Comparison of ENCODE assay signal across 15 cellular contexts in the genomic region with DNA sequence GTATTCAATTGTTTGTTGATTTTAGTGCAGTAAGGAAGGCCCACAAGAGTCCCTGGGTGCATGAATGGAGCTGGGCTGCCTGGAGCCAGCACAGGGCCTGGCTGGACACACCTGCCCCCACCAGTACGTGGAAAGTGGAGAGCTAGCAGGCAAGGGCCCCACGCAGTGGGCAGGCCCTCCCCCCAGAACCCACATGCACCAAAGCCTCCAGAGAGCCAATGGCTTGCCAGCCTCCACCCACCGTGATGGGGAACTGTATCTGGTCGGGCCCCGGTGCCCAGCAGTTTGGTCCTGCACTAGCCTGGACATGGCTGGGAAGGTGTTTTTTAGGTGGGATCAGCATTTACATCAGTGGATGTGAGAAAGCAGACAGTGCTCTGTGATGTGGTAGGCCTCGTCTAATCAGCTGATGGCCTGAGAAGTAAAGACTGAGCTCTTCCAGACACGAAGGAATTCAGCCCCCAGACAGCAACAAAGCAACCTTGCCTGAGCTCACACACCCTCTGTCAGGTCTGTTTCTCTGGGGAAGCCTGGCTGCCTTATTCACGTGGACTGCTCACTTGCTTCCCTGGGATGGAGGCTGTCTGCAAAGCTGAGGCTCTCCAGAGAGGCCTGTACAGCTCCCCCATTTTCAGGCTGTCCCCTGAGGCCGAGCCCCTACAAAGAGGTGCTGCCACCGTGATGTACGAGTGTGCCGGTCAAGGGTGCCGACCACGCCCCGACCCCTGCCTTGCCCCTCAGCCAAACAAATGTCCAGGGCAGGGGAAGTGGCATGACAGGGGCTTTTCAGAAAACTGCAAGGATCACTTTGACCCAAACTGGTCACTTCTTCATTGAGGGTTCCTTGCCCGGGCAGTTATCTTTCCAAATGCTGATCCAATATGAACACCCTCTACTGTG. TPM values are rescaled to one million over a fixed set of nuclear protein-coding genes. Genes with fewer than 3 reads are reported as not detected.
DNase-seq lines count a peak whose midpoint lies in the region; TF ChIP-seq lines count a peak whose summit lies in the region.
"Had no signal": no experiment of that assay in that cellular context is flagged by ENCODE, and none has a peak within 500 bp of the region (broad histone marks: within the 10 kb centered on the region; RNA-seq: fewer than 3 reads in every experiment).

No MANE protein-coding gene starts in this region.

- no peak overlapping the region for H3K27ac ChIP-seq in H9 (ENCODE audit: insufficient read length, low read depth, low read length)
- H3K27ac ChIP-seq in stomach: peak overlapping the region in 3 of 5 donors; percentile 33 to 48 (median 38)
- H3K27ac ChIP-seq: RWPE1, SJSA1 had no signal

- H3K27ac Mint-ChIP-seq in H9 (peak overlapping the region in 2 of 3 experiments; percentile 81 to 87; a peak in 3 of 7 replicates), chondrocyte (ENCODE audit: unreplicated experiment) (no peak overlapping the region), neural crest cell (ENCODE audit: unreplicated experiment) (peak overlapping the region; percentile 62)

- H3K79me1 ChIP-seq in H9 (ENCODE audit: insufficient read depth, low read depth, low read length, poor library complexity, severe bottlenecking): peaks cover 2% of the 10 kb centered on the region

- no peak overlapping the region for H3K4me3 ChIP-seq in stomach
- H3K4me3 ChIP-seq: HAP-1, SJSA1 had no signal

- H3K23me2 ChIP-seq in H9 (ENCODE audit: insufficient read length, low read depth, low read length, poor library complexity, severe bottlenecking): no peaks in the 10 kb centered on the region

- H3K36me3 Mint-ChIP-seq in H9 (ENCODE audit: insufficient read depth in 1 of 3, low read depth in 3 of 3) (no peaks in the 10 kb centered on the region; a peak in 2 of 7 replicates), chondrocyte (ENCODE audit: low read depth) (no peaks in the 10 kb centered on the region), neural crest cell (ENCODE audit: low read depth) (no peaks in the 10 kb centered on the region)

- H3K4me3 Mint-ChIP-seq in H9 (no peak overlapping the region), chondrocyte (ENCODE audit: unreplicated experiment) (no peak overlapping the region), neural crest cell (no peak overlapping the region)

- no peak overlapping the region for H4K8ac ChIP-seq in H9 (replicated peaks; ENCODE audit: insufficient read length, low read depth, low read length)

- TF ChIP-seq EP300 in stomach (IDR thresholded peaks at IDR 0.05): no peak

- intact Hi-C loops in stomach (cut with DNase I; ENCODE audit: low total_unique reads): no loop called here

- H2BK120ac ChIP-seq in H9 (ENCODE audit: low read depth, low read length, poor library complexity, severe bottlenecking): no peak overlapping the region

- H2BK5ac ChIP-seq in H9 (ENCODE audit: insufficient read length, low read length): no peak overlapping the region

- H2BK15ac ChIP-seq in H9 (ENCODE audit: low read depth, low read length): no peak overlapping the region

- no peak overlapping the region for H4K5ac ChIP-seq in H9 (ENCODE audit: insufficient read length, low read depth, low read length)

- no peak for TF ChIP-seq POLR2A in stomach (IDR thresholded peaks at IDR 0.05)

- H3K4me1 ChIP-seq in H9 (ENCODE audit: insufficient read depth, low read length): peaks cover 3% of the 10 kb centered on the region
- H3K4me1 ChIP-seq in stomach: peaks cover 26 to 89% (median 49%) of the 10 kb centered on the region in 4 donors
- H3K4me1 ChIP-seq: BE2C, HAP-1 had no signal

- no peak overlapping the region for H3K18ac ChIP-seq in H9 (ENCODE audit: insufficient read length, low read depth, low read length)

- H3K4ac ChIP-seq in H9 (ENCODE audit: low read depth, low read length): no peak overlapping the region

- H3K27me3 ChIP-seq in H9 (ENCODE audit: insufficient read depth, low read length): no peaks in the 10 kb centered on the region
- H3K27me3 ChIP-seq in stomach: no peaks in the 10 kb centered on the region
- H3K27me3 ChIP-seq: BE2C, SJSA1 had no signal

- no peak overlapping the region for H3T11ph ChIP-seq in H9 (ENCODE audit: low read length)

- no peaks in the 10 kb centered on the region for H4K20me1 ChIP-seq in H9 (ENCODE audit: control insufficient read depth, insufficient read depth, insufficient read length)

- H2AFZ ChIP-seq in H9 (ENCODE audit: low read length): no peak overlapping the region

- no peak overlapping the region for H2BK12ac ChIP-seq in H9 (ENCODE audit: insufficient read length, low read depth, low read length)

- no peaks in the 10 kb centered on the region for H3K27me3 Mint-ChIP-seq in H9 (ENCODE audit: low read depth)
- no peaks in the 10 kb centered on the region for H3K27me3 Mint-ChIP-seq in chondrocyte (ENCODE audit: low read depth)
- peaks cover 11% of the 10 kb centered on the region for H3K27me3 Mint-ChIP-seq in neural crest cell (ENCODE audit: low read depth)

- H3K14ac ChIP-seq in H9 (ENCODE audit: insufficient read depth, low read length): no peak overlapping the region

- no peak overlapping the region for H2AK5ac ChIP-seq in H9 (ENCODE audit: insufficient read length, low read length)

- H2BK20ac ChIP-seq in H9 (ENCODE audit: low read depth, low read length, poor library complexity, severe bottlenecking): no peak overlapping the region

- H3K56ac ChIP-seq in H9 (ENCODE audit: insufficient read length, low read depth, low read length): no peak overlapping the region

- TF ChIP-seq CTCF in H9 (conservative IDR thresholded peaks at IDR 0.05): no peak
- no peak for TF ChIP-seq CTCF in chondrocyte (IDR thresholded peaks at IDR 0.05)
- no peak for TF ChIP-seq CTCF in neural crest cell (conservative IDR thresholded peaks at IDR 0.05)
- no peak for TF ChIP-seq CTCF in stomach (IDR thresholded peaks at IDR 0.05)

- no peak overlapping the region for H3K4me2 ChIP-seq in H9 (ENCODE audit: insufficient read depth, insufficient read length, low read length)

- no peaks in the 10 kb centered on the region for H3K9me3 Mint-ChIP-seq in H9
- H3K9me3 Mint-ChIP-seq in chondrocyte (ENCODE audit: low read depth): no peaks in the 10 kb centered on the region
- no peaks in the 10 kb centered on the region for H3K9me3 Mint-ChIP-seq in neural crest cell

- H3K79me2 ChIP-seq in H9 (ENCODE audit: insufficient read depth, low read length): peaks cover 2% of the 10 kb centered on the region; the same call in 1 of the 2 replicates

- no CpG with 5 or more reads among the region's 16 CpGs for WGBS in H9 (ENCODE audit: extremely low coverage, insufficient read length, low lambda C conversion rate)
- 60 to 76% (median 72%) methylated on average over 10 to 16 of the region's 16 CpGs for WGBS in stomach, 5 donors

- H3K9me3 ChIP-seq in H9 (ENCODE audit: control insufficient read depth, low read depth, low read length) (no peaks in the 10 kb centered on the region), stomach (no peaks in the 10 kb centered on the region)
- H3K9me3 ChIP-seq: BE2C, SJSA1 had no signal

- H4K91ac ChIP-seq in H9 (ENCODE audit: insufficient read length, low read depth, low read length): no peak overlapping the region

- H3K4me1 Mint-ChIP-seq in H9: peaks cover 15 to 26% of the 10 kb centered on the region in 2 experiments
- peaks cover 13% of the 10 kb centered on the region for H3K4me1 Mint-ChIP-seq in chondrocyte (ENCODE audit: low read depth)
- peaks cover 9% of the 10 kb centered on the region for H3K4me1 Mint-ChIP-seq in neural crest cell

- H3K23ac ChIP-seq in H9 (ENCODE audit: insufficient read length, low read depth, low read length): no peak overlapping the region

- DNase-seq in H9 (no peak), chondrocyte (ENCODE audit: low spot score) (peak; percentile 63), neural crest cell (ENCODE audit: low read depth, low spot score) (no peak), stomach (no peak), NCI-H774 (lab: John Stamatoyannopoulos, UW) (no peak), hippocampal formation (lab: John Stamatoyannopoulos, UW) (no peak), NCI-H2081 (lab: John Stamatoyannopoulos, UW) (no peak)
- DNase-seq: BE2C; Karpas-422; NCI-H2029; NCI-H526; NK-92 treated with Interleukin-12 subunit alpha and Interleukin-12 subunit beta, amount 100 ng/mL, for 24 hours had no signal

- peaks cover 0 to 7% (median 0%) of the 10 kb centered on the region in 4 donors for H3K36me3 ChIP-seq in stomach
- H3K36me3 ChIP-seq: BE2C, HAP-1, SJSA1 had no signal

- H3K9ac ChIP-seq in H9 (ENCODE audit: extremely low read depth, insufficient read length, low read length): no peak overlapping the region

RNA-seq across cellular contexts. Expression of gene RAB20, which starts 27.5 kb away (rescaled TPM):
- total RNA-seq in H9 (2021) (11.4 and 12.3 TPM in 2 replicates), chondrocyte (3.6 to 7.8 TPM (median 6.3 TPM) in 3 replicates), neural crest cell (0.59 and 0.77 TPM in 2 replicates), stomach (10 to 100 TPM; 11.7 to 44.6 (median 20.0) TPM)
- 10 to 100 TPM; 25.5 to 41.8 (median 36.0) TPM for polyA plus RNA-seq in stomach
